ENCODE assay signal across 27 cellular contexts in genomic region chr9:105226055-105226454, GRCh38.
"Had no signal": no experiment of that assay in that cellular context is flagged by ENCODE, and none has a peak within 500 bp of the region (broad histone marks: within the 10 kb centered on the region; RNA-seq: fewer than 3 reads in every experiment).

No MANE protein-coding gene starts in this region.

- H3K4me1 ChIP-seq: stomach, suprapubic skin, thyroid gland, tibial artery, tibial nerve, transverse colon, upper lobe of left lung, upper lobe of right lung, uterus, vagina had no signal

- H3K36me3 ChIP-seq: stomach, suprapubic skin, thoracic aorta, thyroid gland, tibial artery, tibial nerve, transverse colon, upper lobe of left lung, upper lobe of right lung, uterus, vagina had no signal

- DNase-seq: stimulated activated CD4-positive, alpha-beta T cell treated with anti-CD3 and anti-CD28 coated beads, Interleukin-2, amount 100 ng/mL, for 48 hours; stimulated activated CD4-positive, alpha-beta T cell treated with anti-CD3 and anti-CD28 coated beads, Interleukin-4, amount 100 ng/mL, for 1 hour; stimulated activated CD4-positive, alpha-beta T cell treated with anti-CD3 and anti-CD28 coated beads, Interleukin-4, amount 100 ng/mL, for 24 hours; stimulated activated CD4-positive, alpha-beta T cell treated with anti-CD3 and anti-CD28 coated beads, Interleukin-4, amount 100 ng/mL, for 4 hours; stimulated activated CD8-positive, alpha-beta memory T cell treated with anti-CD3 and anti-CD28 coated beads, Interleukin-4, amount 100 ng/mL, for 48 hours; stimulated activated naive B cell treated with anti-CD40 and anti-IgM and Interleukin-4, amounts not matched to agents 10 μg/mL and 1 μg/mL and 100 μg/mL, for 72 hours; stimulated activated naive CD4-positive, alpha-beta T cell; stimulated activated naive CD4-positive, alpha-beta T cell treated with Interleukin-2 at 50 U/mL for 16 hours; stimulated activated naive CD8-positive, alpha-beta T cell treated with anti-CD3 and anti-CD28 coated beads, Interleukin-15, amount 100 ng/mL, for 72 hours; stimulated activated naive CD8-positive, alpha-beta T cell treated with anti-CD3 and anti-CD28 coated beads, Interleukin-15, Interleukin-2, amounts not matched to agents 100 U/mL and 50 U/mL, for 24 hours; stomach; substantia nigra; testis; thyroid gland; tibial artery; transverse colon; trophoblast cell; upper lobe of left lung; upper lobe of right lung; uterus had no signal

- FAIRE-seq: urothelium cell line had no signal

- H3K27me3 ChIP-seq: stomach, suprapubic skin, testis, thyroid gland, tibial artery, tibial nerve, transverse colon, upper lobe of left lung, upper lobe of right lung, uterus, vagina had no signal

- H3K9me3 ChIP-seq: testis, thyroid gland, uterus had no signal

- ATAC-seq: stimulated activated effector memory CD8-positive, alpha-beta T cell treated with anti-CD3 and anti-CD28 coated beads, Interleukin-12 subunit alpha, Interleukin-12 subunit beta, amount 100 ng/mL, for 72 hours; stimulated activated memory B cell treated with anti-CD40 and anti-IgM and Interleukin-4, amounts not matched to agents 10 μg/mL and 1 μg/mL and 100 μg/mL, for 72 hours; stimulated activated naive B cell treated with anti-CD40 and anti-IgM and Interleukin-4, amounts not matched to agents 10 μg/mL and 1 μg/mL and 100 μg/mL, for 72 hours; stimulated activated naive CD8-positive, alpha-beta T cell treated with anti-CD3 and anti-CD28 coated beads, Interleukin-15, amount 100 ng/mL, for 72 hours; stimulated activated naive CD8-positive, alpha-beta T cell treated with anti-CD3 and anti-CD28 coated beads, Interleukin-15, Interleukin-2, amounts not matched to agents 100 U/mL and 50 U/mL, for 24 hours; upper lobe of right lung had no signal

- H3K27ac ChIP-seq: stomach, suprapubic skin, testis, thoracic aorta, thyroid gland, tibial artery, tibial nerve, transverse colon, upper lobe of left lung, upper lobe of right lung, uterus, vagina had no signal

- H3K4me3 ChIP-seq: stomach, suprapubic skin, testis, thoracic aorta, thyroid gland, tibial artery, tibial nerve, transverse colon, upper lobe of left lung, upper lobe of right lung, uterus, vagina had no signal
